Comparison of ENCODE assay signal across 24 cellular contexts in genomic region chr13:91879360-91879759, GRCh38.
"Had no signal": no experiment of that assay in that cellular context is flagged by ENCODE, and none has a peak within 500 bp of the region (broad histone marks: within the 10 kb centered on the region; RNA-seq: fewer than 3 reads in every experiment).

No MANE protein-coding gene starts in this region.

- H3K4me3 Mint-ChIP-seq: dendritic cell treated with granulocyte-macrophage colony-stimulating factor and Interleukin-4, amounts not matched to agents 40 ng/mL and 50 ng/mL, for 4 days; effector memory CD8-positive, alpha-beta T cell; endodermal cell had no signal

- H3K27ac Mint-ChIP-seq: dendritic cell treated with granulocyte-macrophage colony-stimulating factor and Interleukin-4, amounts not matched to agents 40 ng/mL and 50 ng/mL, for 4 days; effector memory CD8-positive, alpha-beta T cell; endodermal cell had no signal

- H3K27me3 Mint-ChIP-seq: dendritic cell treated with granulocyte-macrophage colony-stimulating factor and Interleukin-4, amounts not matched to agents 40 ng/mL and 50 ng/mL, for 4 days; effector memory CD8-positive, alpha-beta T cell had no signal

- H3K9me3 ChIP-seq: colonic mucosa, esophagus muscularis mucosa, gastrocnemius medialis, gastroesophageal sphincter, heart left ventricle, heart right ventricle had no signal

- H3K36me3 ChIP-seq: colonic mucosa, esophagus muscularis mucosa, esophagus squamous epithelium, gastrocnemius medialis, gastroesophageal sphincter, heart left ventricle, heart right ventricle had no signal

- DNase-seq: colonic mucosa; cortex of kidney; dermis blood vessel endothelial cell; dorsolateral prefrontal cortex; effector CD4-positive, alpha-beta T cell; effector CD8-positive, alpha-beta T cell; effector memory CD4-positive, alpha-beta T cell; effector memory CD8-positive, alpha-beta T cell; endodermal cell; erythroblast; esophagus squamous epithelium; foreskin fibroblast; foreskin keratinocyte; foreskin melanocyte; gastrocnemius medialis; glutamatergic neuron; head of caudate nucleus; heart left ventricle; heart right ventricle had no signal

- H3K27me3 ChIP-seq: colonic mucosa, dorsolateral prefrontal cortex, esophagus muscularis mucosa, esophagus squamous epithelium, foreskin keratinocyte, gastrocnemius medialis, gastroesophageal sphincter, heart right ventricle had no signal

- H3K4me1 ChIP-seq: colonic mucosa, esophagus muscularis mucosa, esophagus squamous epithelium, foreskin keratinocyte, gastrocnemius medialis, gastroesophageal sphincter, heart left ventricle, heart right ventricle had no signal

- H3K4me3 ChIP-seq: colonic mucosa, coronary artery, dorsolateral prefrontal cortex, esophagus muscularis mucosa, esophagus squamous epithelium, gastrocnemius medialis, gastroesophageal sphincter, heart left ventricle, heart right ventricle had no signal

- H3K9me3 Mint-ChIP-seq: endodermal cell had no signal

- H3K27ac ChIP-seq: colonic mucosa, coronary artery, dorsolateral prefrontal cortex, epithelial cell of prostate, esophagus muscularis mucosa, esophagus squamous epithelium, foreskin keratinocyte, gastrocnemius medialis, gastroesophageal sphincter, heart left ventricle, heart right ventricle had no signal
